In genomic region chr17:28993013-28993600, GRCh38 we compare ENCODE assay signal across 30 cellular contexts. TPM values are rescaled to one million over a fixed set of nuclear protein-coding genes. Genes with fewer than 3 reads are reported as not detected.
A peak's percentile ranks its signal among the peaks of the same experiment; 100 is the strongest.
DNase-seq lines count a peak whose midpoint lies in the region; ATAC-seq, FAIRE-seq and TF ChIP-seq lines count a peak whose summit lies in the region.
"Had no signal": no experiment of that assay in that cellular context is flagged by ENCODE, and none has a peak within 500 bp of the region (broad histone marks: within the 10 kb centered on the region; RNA-seq: fewer than 3 reads in every experiment).

No MANE protein-coding gene starts in this region.

- H3K79me2 ChIP-seq in mammary epithelial cell (ENCODE audit: insufficient read depth, low read length) = no peaks in the 10 kb centered on the region

- no peak for TF ChIP-seq POLR2A in right lobe of liver (IDR thresholded peaks at IDR 0.05)

- H3K4me2 ChIP-seq in mammary epithelial cell (ENCODE audit: insufficient read depth, low read depth, low read length) = no peak overlapping the region

- DNase-seq in AG20443 (ENCODE audit: low spot score) (peak; percentile 27), HTR-8/SVneo (ENCODE audit: insufficient read length, low spot score) (peak; percentile 25), mammary epithelial cell (peak; percentile 14), right lobe of liver (peak in 1 of 3 donors; percentile 58), AML-193 (lab: John Stamatoyannopoulos, UW) (no peak), DMS79 (lab: John Stamatoyannopoulos, UW) (no peak)
- DNase-seq: activated CD4-positive, alpha-beta T cell treated with anti-CD3 and anti-CD28 coated beads, Interleukin-2, amount 10 ng/mL, durations not matched to agents 7 days and 5 days; aorta; CD8-positive, alpha-beta memory T cell; cerebellar nuclear complex; DMS53; islet precursor cell; NCI-H1048; NCI-H187 treated with DMSO at 0.1 percent for 48 hours; NCI-H345; OCI-M1; stimulated activated CD4-positive, alpha-beta T cell treated with anti-CD3 and anti-CD28 coated beads, Interleukin-2, amount 100 ng/mL, for 24 hours; T-helper 17 cell had no signal

- dilution Hi-C loops in mammary epithelial cell (cut with HindIII; ENCODE audit: low sequenced_read_pairs) = no loop called here

- BruUV-seq in mammary epithelial cell (replicated peaks; lab: Mats Ljungman, UMichigan) = no TSS peak

- no peak overlapping the region for H3K9ac ChIP-seq in mammary epithelial cell (ENCODE audit: insufficient read depth, low read length)

- FAIRE-seq in HTR-8/SVneo (lab: Jason Lieb, UNC) = no peak
- FAIRE-seq: frontal cortex, small intestine had no signal

- H3K4me1 ChIP-seq in mammary epithelial cell (ENCODE audit: insufficient read depth, low read length) (peaks cover 6% of the 10 kb centered on the region), right lobe of liver (peaks cover 0 to 39% (median 17%) of the 10 kb centered on the region in 4 donors)
- H3K4me1 ChIP-seq: SJSA1 had no signal

- H3K4me3 ChIP-seq in mammary epithelial cell (replicated peaks in 1 of 3; ENCODE audit: insufficient read depth in 1 of 3, low read depth in 2 of 3, low read length in 3 of 3) (no peak overlapping the region), right lobe of liver (no peak overlapping the region)
- H3K4me3 ChIP-seq: lung, SJSA1 had no signal

- H3K36me3 ChIP-seq in mammary epithelial cell (ENCODE audit: insufficient read depth, low read length) = no peaks in the 10 kb centered on the region
- H3K36me3 ChIP-seq in right lobe of liver = no peaks in the 10 kb centered on the region
- H3K36me3 ChIP-seq: neutrophil, SJSA1 had no signal

- peaks cover 1% of the 10 kb centered on the region for H3K27me3 ChIP-seq in mammary epithelial cell (ENCODE audit: insufficient read depth, low read length)
- H3K27me3 ChIP-seq in right lobe of liver = no peaks in the 10 kb centered on the region

- intact Hi-C loops in mammary epithelial cell (cut with micrococcal nuclease) (no loop called here), right lobe of liver (cut with DNase I) (no loop called here)

- H3K9me3 ChIP-seq in mammary epithelial cell (replicated peaks; ENCODE audit: insufficient read depth, low read length) (no peaks in the 10 kb centered on the region), right lobe of liver (no peaks in the 10 kb centered on the region)
- H3K9me3 ChIP-seq: neutrophil, SJSA1 had no signal

- in situ Hi-C loops in mammary epithelial cell (cut with MboI; ENCODE audit: low sequenced_read_pairs in 2 of 2) = no loop called here

- CTCF ChIA-PET in mammary epithelial cell (lab: Charles Lee; ENCODE audit: low non-redundant PET) = no interaction called here

- WGBS in mammary epithelial cell (ENCODE audit: low coverage, missing lambda C conversion rate) = 72% methylated on average over 3 of the region's 4 CpGs
- WGBS in right lobe of liver (ENCODE audit: insufficient coverage, low coverage, low lambda C conversion rate, missing lambda C conversion rate) = 21% methylated on average over 4 of the region's 4 CpGs

- TF ChIP-seq CTCF in mammary epithelial cell (conservative IDR thresholded peaks at IDR 0.05 in 1 of 2, IDR thresholded peaks at IDR 0.05 in 1 of 2; ENCODE audit: extremely low read depth in 1 of 2, insufficient read depth in 1 of 2, low read depth in 1 of 2, low read length in 2 of 2) (peak in 1 of 2 donors; percentile 10), right lobe of liver (IDR thresholded peaks at IDR 0.05) (no peak)

- H3K27ac ChIP-seq in mammary epithelial cell (ENCODE audit: insufficient read depth, low read depth, low read length) (no peak overlapping the region), right lobe of liver (peak overlapping the region in 1 of 3 donors; percentile 29)
- H3K27ac ChIP-seq: neutrophil, SJSA1 had no signal

- ATAC-seq in right lobe of liver (peak; percentile 27 to 53 (median 42)), HG03045 (IDR thresholded peaks at IDR 0.05; ENCODE audit: unreplicated experiment) (no peak), GM21825 (IDR thresholded peaks at IDR 0.05; ENCODE audit: unreplicated experiment) (no peak)
- ATAC-seq: stimulated activated effector memory CD8-positive, alpha-beta T cell treated with anti-CD3 and anti-CD28 coated beads, Interleukin-12 subunit alpha, Interleukin-12 subunit beta, amount 100 ng/mL, for 72 hours; T-helper 17 cell had no signal

- H4K20me1 ChIP-seq in mammary epithelial cell (ENCODE audit: insufficient read depth, low read length) = no peaks in the 10 kb centered on the region

- no peak overlapping the region for H2AFZ ChIP-seq in mammary epithelial cell (ENCODE audit: low read depth, low read length)

RNA-seq across cellular contexts. Expression of gene SEZ6, which starts 12.7 kb away (rescaled TPM):
- not detected for total RNA-seq in mammary epithelial cell
- not detected for polyA plus RNA-seq in mammary epithelial cell
- not detected for polyA minus RNA-seq in mammary epithelial cell
- total RNA-seq in right lobe of liver = not detected
- total RNA-seq: activated CD4-positive, alpha-beta T cell treated with anti-CD3 and anti-CD28 coated beads, Interleukin-2, amount 10 ng/mL, durations not matched to agents 7 days and 5 days; aorta; CD8-positive, alpha-beta memory T cell; HT-29; pulmonary artery endothelial cell; SJSA1; ureter had no signal
- polyA plus RNA-seq: aorta, esophagus had no signal

RNA-seq across cellular contexts. Expression of gene PHF12, which starts 41.8 kb away (rescaled TPM):
- 10 to 100 TPM; 22.7 to 31.1 TPM for total RNA-seq in mammary epithelial cell
- 17.8 TPM for polyA plus RNA-seq in mammary epithelial cell
- 60.6 TPM for polyA minus RNA-seq in mammary epithelial cell
- 10 to 100 TPM; 13.0 to 33.1 (median 17.4) TPM for total RNA-seq in right lobe of liver

RNA-seq across cellular contexts. Expression of gene PIPOX, which starts 49.8 kb away (rescaled TPM):
- total RNA-seq in mammary epithelial cell = 1 to 10 TPM in 1 of 2 donors, under 1 TPM in 1; 0.40 to 1.2 TPM
- polyA plus RNA-seq in mammary epithelial cell = 0.11 TPM
- polyA minus RNA-seq in mammary epithelial cell = not detected
- 100 to 1,000 TPM; 167 to 322 (median 226) TPM for total RNA-seq in right lobe of liver

Comparison
In these comparisons a context has a peak if more than half of its experiments do, and no peak if none do; other contexts are left out.
1. DNase-seq: peak in AG20443 (single experiment), HTR-8/SVneo (single experiment) and mammary epithelial cell (single experiment); none in AML-193 (0 of 2) and DMS79 (single experiment).
2. ATAC-seq: peak in right lobe of liver (4 of 4); none in HG03045 (single experiment) and GM21825 (single experiment).
3. RNA of gene PIPOX, which starts 49.8 kb away (total RNA-seq): 167 to 322 TPM in right lobe of liver; 0.40 to 1.2 TPM in mammary epithelial cell; every median in the first group is over 10 times any median in the second.